ENCODE assay signal across 8 cellular contexts in the genomic region with DNA sequence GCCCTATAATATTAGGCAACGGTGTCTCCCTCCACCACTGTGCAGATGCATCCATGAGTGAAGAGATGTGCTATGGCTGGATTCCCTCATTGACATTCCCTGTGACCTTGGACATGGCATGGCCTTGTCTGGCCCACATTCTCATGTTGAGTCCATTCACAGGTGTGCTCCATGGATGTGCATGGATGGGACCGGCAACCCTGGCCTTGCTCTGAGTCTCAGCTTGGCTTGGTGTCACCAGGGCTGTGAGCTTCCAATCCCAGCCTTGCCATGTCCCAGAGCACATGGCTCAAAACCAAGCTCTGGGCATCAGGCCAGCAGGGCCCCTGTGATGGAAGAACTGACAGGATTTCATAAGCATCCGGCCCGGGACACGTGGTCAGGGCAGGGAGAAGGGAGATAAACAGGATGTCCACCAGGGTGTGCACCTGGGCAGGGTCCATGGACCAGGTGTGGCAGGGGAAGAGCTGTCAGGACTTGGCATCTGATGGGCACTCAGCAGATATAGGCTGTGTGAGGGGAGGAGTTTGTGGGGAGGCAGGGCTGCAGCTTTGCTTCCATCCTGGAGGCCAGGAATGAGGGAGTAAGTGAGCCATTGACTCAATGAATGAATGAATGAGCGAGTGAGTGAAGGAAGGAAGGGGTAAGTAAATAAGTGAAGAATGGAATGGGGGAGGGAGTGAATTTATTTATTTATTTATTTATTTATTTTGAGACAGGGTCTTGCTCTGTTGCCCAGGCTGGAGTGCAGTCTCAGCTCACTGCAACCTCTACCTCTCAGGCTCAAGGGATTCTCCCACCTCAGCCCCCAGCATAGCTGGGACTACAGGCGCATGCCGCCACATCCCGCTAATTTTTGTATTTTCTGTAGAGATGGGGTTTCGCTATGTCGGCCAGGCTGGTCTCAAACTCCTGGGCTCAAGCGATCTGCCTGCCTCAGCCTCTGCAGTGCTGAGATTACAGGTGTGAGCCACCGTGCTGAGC. TPM values are rescaled to one million over a fixed set of nuclear protein-coding genes. Genes with fewer than 3 reads are reported as not detected.
A peak's percentile ranks its signal among the peaks of the same experiment; 100 is the strongest.
DNase-seq lines count a peak whose midpoint lies in the region; ATAC-seq, FAIRE-seq and TF ChIP-seq lines count a peak whose summit lies in the region.

No MANE protein-coding gene starts in this region.

- no peak overlapping the region for H3K4me3 Mint-ChIP-seq in stimulated activated naive CD8-positive, alpha-beta T cell treated with anti-CD3 and anti-CD28 coated beads, Interleukin-15, Interleukin-2, amounts not matched to agents 100 ng/mL and 50 ng/mL, for 24 hours

- peaks cover 31 to 35% of the 10 kb centered on the region in 2 experiments; a peak in 4 of 5 replicates for H3K4me1 ChIP-seq in K562 (replicated peaks in 1 of 2; ENCODE audit: control insufficient read depth in 2 of 2, insufficient read depth in 2 of 2, low read length in 2 of 2)

- H3K9me1 ChIP-seq in K562 (ENCODE audit: control insufficient read depth, insufficient read depth, low read length): no peaks in the 10 kb centered on the region

- H3K27me3 ChIP-seq in K562 (ENCODE audit: control insufficient read depth in 2 of 2, insufficient read depth in 2 of 2, low read length in 2 of 2): no peaks in the 10 kb centered on the region

- H3K27ac ChIP-seq in K562 (ENCODE audit: extremely low read depth, low read depth, low read length): peak overlapping the region; percentile 70

- no peaks in the 10 kb centered on the region for H3K27me3 Mint-ChIP-seq in stimulated activated naive CD8-positive, alpha-beta T cell treated with anti-CD3 and anti-CD28 coated beads, Interleukin-15, Interleukin-2, amounts not matched to agents 100 ng/mL and 50 ng/mL, for 24 hours

- ATAC-seq in K562 (peak; percentile 61), GM19397 (IDR thresholded peaks at IDR 0.05; ENCODE audit: unreplicated experiment) (no peak), GM21528 (IDR thresholded peaks at IDR 0.05; ENCODE audit: low FRiP score, unreplicated experiment) (no peak)

- peak overlapping the region; percentile 26; the same call in 1 of the 2 replicates for H3K4me2 ChIP-seq in K562 (ENCODE audit: insufficient read depth, low read length)

- no peak for FAIRE-seq in K562 (lab: Jason Lieb, UNC)

- H3K79me2 ChIP-seq in K562 (ENCODE audit: control insufficient read depth, insufficient read depth, low read length): no peaks in the 10 kb centered on the region

- no peaks in the 10 kb centered on the region for H4K20me1 ChIP-seq in K562 (replicated peaks; ENCODE audit: control insufficient read depth, insufficient read depth, low read length)

- no peak overlapping the region for H3K4me3 ChIP-seq in Jurkat, Clone E6-1 (ENCODE audit: low read length)
- H3K4me3 ChIP-seq in K562: no peak overlapping the region

- H3K27ac Mint-ChIP-seq in stimulated activated naive CD8-positive, alpha-beta T cell treated with anti-CD3 and anti-CD28 coated beads, Interleukin-15, Interleukin-2, amounts not matched to agents 100 ng/mL and 50 ng/mL, for 24 hours: peak overlapping the region; percentile 37

- no peaks in the 10 kb centered on the region for H3K36me3 Mint-ChIP-seq in stimulated activated naive CD8-positive, alpha-beta T cell treated with anti-CD3 and anti-CD28 coated beads, Interleukin-15, Interleukin-2, amounts not matched to agents 100 ng/mL and 50 ng/mL, for 24 hours (ENCODE audit: low read depth)

- BruUV-seq in K562 (replicated peaks; lab: Mats Ljungman, UMichigan): no TSS peak

- peak; percentile 64 for TF ChIP-seq EP300 in K562 (IDR thresholded peaks at IDR 0.05; ENCODE audit: low read length)

- intact Hi-C loops in K562 (cut with micrococcal nuclease): no loop called here

- CTCF ChIA-PET in K562 (lab: Yijun Ruan, JAX; ENCODE audit: low intra/inter-chr PET ratio): no interaction called here

- peaks cover 30% of the 10 kb centered on the region for H3K4me1 Mint-ChIP-seq in stimulated activated naive CD8-positive, alpha-beta T cell treated with anti-CD3 and anti-CD28 coated beads, Interleukin-15, Interleukin-2, amounts not matched to agents 100 ng/mL and 50 ng/mL, for 24 hours (ENCODE audit: low read depth)

- peak; percentile 55 to 64 for TF ChIP-seq RAD21 in K562 (CRISPR knock-in tag; conservative IDR thresholded peaks at IDR 0.05 in 1 of 2, IDR thresholded peaks at IDR 0.05 in 1 of 2)

- in situ Hi-C loops in K562 (cut with MboI): no loop called here

- H2AFZ ChIP-seq in K562 (ENCODE audit: low read depth, low read length): 0 out of 2 replicates have a peak overlapping the region, but pooled peaks have one; percentile 49

- peak overlapping the region in 1 of 2 experiments; percentile 41; a peak in 2 of 4 replicates for H3K9ac ChIP-seq in K562 (ENCODE audit: insufficient read depth in 1 of 2, low read depth in 2 of 2, low read length in 2 of 2)

- no peaks in the 10 kb centered on the region for H3K36me3 ChIP-seq in K562 (ENCODE audit: control insufficient read depth, insufficient read depth, low read length)

- POLR2A ChIA-PET in K562 (lab: Yijun Ruan, JAX): interaction anchor here (0.6 to 3.3 kb wide), 13 partner anchors 8 to 169 kb away, joined by 3 to 23 read pairs (median 5); partner anchors contain the start of genes NRSN2 and TRIB3

- TF ChIP-seq POLR2A in K562 (conservative IDR thresholded peaks at IDR 0.05): no peak

- WGBS in K562 (ENCODE audit: insufficient coverage, low coverage, missing lambda C conversion rate): 46% methylated on average over 13 of the region's 13 CpGs

- no peaks in the 10 kb centered on the region for H3K9me3 Mint-ChIP-seq in stimulated activated naive CD8-positive, alpha-beta T cell treated with anti-CD3 and anti-CD28 coated beads, Interleukin-15, Interleukin-2, amounts not matched to agents 100 ng/mL and 50 ng/mL, for 24 hours

- TF ChIP-seq CTCF in K562 (IDR thresholded peaks at IDR 0.05 in 2 of 3, conservative IDR thresholded peaks at IDR 0.05 in 1 of 3; ENCODE audit: insufficient read depth in 2 of 3, low read depth in 1 of 3, low read length in 3 of 3): peak; percentile 32 to 43 (median 41); a peak in 4 of 6 replicates

- no peaks in the 10 kb centered on the region for H3K9me3 ChIP-seq in K562 (replicated peaks; ENCODE audit: control insufficient read depth, insufficient read depth, low read depth, low read length)

- DNase-seq in DMS79 (lab: John Stamatoyannopoulos, UW) (peak; percentile 83), RPMI8226 (peak; percentile 98), K562 (ENCODE audit: extremely low read depth in 1 of 4, low spot score in 3 of 4) (peak in 3 of 4 experiments; percentile 30 to 69 (median 51)), kidney tubule cell (ENCODE audit: low spot score) (peak; percentile 98)
- peak; percentile 32 for DNase-seq in Jurkat, Clone E6-1 (ENCODE audit: low read depth, low spot score)

RNA-seq across cellular contexts. Expression of gene NRSN2, which starts 15.7 kb away (rescaled TPM):
- polyA plus RNA-seq in Jurkat, Clone E6-1 (2012; ENCODE audit: insufficient read depth, insufficient read length): not detected
- total RNA-seq in K562 (2011; cell fraction: chromatin; rRNA removed; ENCODE audit: low replicate concordance): 9.8 and 24.5 TPM in 2 replicates
- 24.9 and 37.9 TPM in 2 replicates for total RNA-seq in K562 (2011; cell fraction: nucleolus; rRNA removed)
- total RNA-seq in K562 (2011; cell fraction: nucleoplasm; rRNA removed): 34.2 and 46.5 TPM in 2 replicates
- total RNA-seq in K562 (2014; rRNA removed): 11.1 and 21.5 TPM in 2 replicates
- 6.7 and 7.5 TPM in 2 replicates for total RNA-seq in K562 (2014; rRNA removed; fragmentation: Illumina TruSeq; extraction: Trizol)
- total RNA-seq in K562 (2015; rRNA removed; fragmentation: Illumina TruSeq; extraction: Trizol): 7.8 and 9.6 TPM in 2 replicates
- total RNA-seq in K562 (2021): 26.7 and 28.5 TPM in 2 replicates
- 13.1 and 37.5 TPM in 2 replicates for polyA plus RNA-seq in K562 (2011; rRNA removed)
- 54.0 and 57.8 TPM in 2 replicates for polyA plus RNA-seq in K562 (2011; cell fraction: cytosol; rRNA removed)
- 24.4 and 24.6 TPM in 2 replicates for polyA plus RNA-seq in K562 (2011; cell fraction: nucleus; rRNA removed)
- 21.9 and 37.5 TPM in 2 replicates for polyA plus RNA-seq in K562 (2012)
- 24.3 and 24.7 TPM in 2 replicates for polyA plus RNA-seq in K562 (2014; fragmentation: Illumina TruSeq; extraction: Trizol)
- 1 to 10 TPM; 7.9 to 8.3 TPM for polyA plus RNA-seq in K562 (2014; fragmentation: Nextera tagmentation; extraction: Ambion mirVana)
- polyA plus RNA-seq in K562 (2014; rRNA removed): 24.8 and 29.7 TPM in 2 replicates
- polyA minus RNA-seq in K562 (2011; rRNA and poly(A)+ RNA removed): 8.2 and 13.0 TPM in 2 replicates
- polyA minus RNA-seq in K562 (2011; cell fraction: cytosol; rRNA and poly(A)+ RNA removed): 14.1 and 27.3 TPM in 2 replicates
- 5.0 and 5.7 TPM in 2 replicates for polyA minus RNA-seq in K562 (2011; cell fraction: nucleus; rRNA and poly(A)+ RNA removed)

RNA-seq across cellular contexts. Expression of gene TRIB3, which starts 18.0 kb away (rescaled TPM):
- polyA plus RNA-seq in Jurkat, Clone E6-1 (2012; ENCODE audit: insufficient read depth, insufficient read length): 19.0 TPM
- total RNA-seq in K562 (2011; cell fraction: chromatin; rRNA removed; ENCODE audit: low replicate concordance): 20.3 and 47.6 TPM in 2 replicates
- 45.7 and 51.3 TPM in 2 replicates for total RNA-seq in K562 (2011; cell fraction: nucleolus; rRNA removed)
- total RNA-seq in K562 (2011; cell fraction: nucleoplasm; rRNA removed): 38.2 and 39.5 TPM in 2 replicates
- total RNA-seq in K562 (2014; rRNA removed): 113 and 114 TPM in 2 replicates
- 43.5 and 47.4 TPM in 2 replicates for total RNA-seq in K562 (2014; rRNA removed; fragmentation: Illumina TruSeq; extraction: Trizol)
- 22.1 and 23.0 TPM in 2 replicates for total RNA-seq in K562 (2015; rRNA removed; fragmentation: Illumina TruSeq; extraction: Trizol)
- total RNA-seq in K562 (2021): 102 and 110 TPM in 2 replicates
- polyA plus RNA-seq in K562 (2011; rRNA removed): 44.4 and 114 TPM in 2 replicates
- polyA plus RNA-seq in K562 (2011; cell fraction: cytosol; rRNA removed): 105 and 109 TPM in 2 replicates
- 42.6 and 66.5 TPM in 2 replicates for polyA plus RNA-seq in K562 (2011; cell fraction: nucleus; rRNA removed)
- polyA plus RNA-seq in K562 (2012): 40.1 and 401 TPM in 2 replicates
- 55.3 and 78.6 TPM in 2 replicates for polyA plus RNA-seq in K562 (2014; fragmentation: Illumina TruSeq; extraction: Trizol)
- polyA plus RNA-seq in K562 (2014; fragmentation: Nextera tagmentation; extraction: Ambion mirVana): 10 to 100 TPM; 12.1 to 14.9 TPM
- 78.8 and 80.6 TPM in 2 replicates for polyA plus RNA-seq in K562 (2014; rRNA removed)
- 33.3 and 53.8 TPM in 2 replicates for polyA minus RNA-seq in K562 (2011; rRNA and poly(A)+ RNA removed)
- 37.2 and 88.9 TPM in 2 replicates for polyA minus RNA-seq in K562 (2011; cell fraction: cytosol; rRNA and poly(A)+ RNA removed)
- 9.7 and 26.4 TPM in 2 replicates for polyA minus RNA-seq in K562 (2011; cell fraction: nucleus; rRNA and poly(A)+ RNA removed)

RNA-seq across cellular contexts. Expression of gene SOX12, which starts 37.2 kb away (rescaled TPM):
- 18.5 TPM for polyA plus RNA-seq in Jurkat, Clone E6-1 (2012; ENCODE audit: insufficient read depth, insufficient read length)
- total RNA-seq in K562 (2011; cell fraction: chromatin; rRNA removed; ENCODE audit: low replicate concordance): 5.5 and 9.5 TPM in 2 replicates
- 8.4 and 9.8 TPM in 2 replicates for total RNA-seq in K562 (2011; cell fraction: nucleolus; rRNA removed)
- total RNA-seq in K562 (2011; cell fraction: nucleoplasm; rRNA removed): 8.9 and 11.8 TPM in 2 replicates
- total RNA-seq in K562 (2014; rRNA removed) (6.5 and 9.2 TPM in 2 replicates), K562 (2014; rRNA removed; fragmentation: Illumina TruSeq; extraction: Trizol) (1.3 and 1.4 TPM in 2 replicates), K562 (2015; rRNA removed; fragmentation: Illumina TruSeq; extraction: Trizol) (2.6 and 2.8 TPM in 2 replicates), K562 (2021) (26.1 and 26.3 TPM in 2 replicates)
- polyA plus RNA-seq in K562 (2011; rRNA removed) (1.8 and 3.5 TPM in 2 replicates), K562 (2014; fragmentation: Illumina TruSeq; extraction: Trizol) (6.7 and 7.4 TPM in 2 replicates), K562 (2014; fragmentation: Nextera tagmentation; extraction: Ambion mirVana) (under 1 TPM; 0.42 to 0.48 TPM), K562 (2014; rRNA removed) (6.7 and 9.6 TPM in 2 replicates)
- 2.4 and 2.8 TPM in 2 replicates for polyA plus RNA-seq in K562 (2011; cell fraction: cytosol; rRNA removed)
- polyA plus RNA-seq in K562 (2011; cell fraction: nucleus; rRNA removed): 9.5 and 9.7 TPM in 2 replicates
- 13.7 and 13.9 TPM in 2 replicates for polyA plus RNA-seq in K562 (2012)
- polyA minus RNA-seq in K562 (2011; rRNA and poly(A)+ RNA removed): 2.0 and 2.9 TPM in 2 replicates
- 4.7 and 7.1 TPM in 2 replicates for polyA minus RNA-seq in K562 (2011; cell fraction: cytosol; rRNA and poly(A)+ RNA removed)
- 2.7 and 5.2 TPM in 2 replicates for polyA minus RNA-seq in K562 (2011; cell fraction: nucleus; rRNA and poly(A)+ RNA removed)

RNA-seq across cellular contexts. Expression of gene RBCK1, which starts 45.5 kb away (rescaled TPM):
- polyA plus RNA-seq in Jurkat, Clone E6-1 (2012; ENCODE audit: insufficient read depth, insufficient read length): 112 TPM
- 91.7 and 117 TPM in 2 replicates for total RNA-seq in K562 (2011; cell fraction: chromatin; rRNA removed; ENCODE audit: low replicate concordance)
- total RNA-seq in K562 (2011; cell fraction: nucleolus; rRNA removed): 53.4 and 61.7 TPM in 2 replicates
- total RNA-seq in K562 (2011; cell fraction: nucleoplasm; rRNA removed): 62.0 and 75.0 TPM in 2 replicates
- total RNA-seq in K562 (2014; rRNA removed) (46.1 and 58.1 TPM in 2 replicates), K562 (2014; rRNA removed; fragmentation: Illumina TruSeq; extraction: Trizol) (18.4 and 22.1 TPM in 2 replicates), K562 (2015; rRNA removed; fragmentation: Illumina TruSeq; extraction: Trizol) (18.0 and 19.3 TPM in 2 replicates), K562 (2021) (51.7 and 54.2 TPM in 2 replicates)
- polyA plus RNA-seq in K562 (2011; rRNA removed) (37.6 and 58.2 TPM in 2 replicates), K562 (2014; fragmentation: Illumina TruSeq; extraction: Trizol) (26.5 and 37.1 TPM in 2 replicates), K562 (2014; fragmentation: Nextera tagmentation; extraction: Ambion mirVana) (1 to 10 TPM; 5.9 to 8.3 TPM), K562 (2014; rRNA removed) (52.7 and 59.3 TPM in 2 replicates)
- polyA plus RNA-seq in K562 (2011; cell fraction: cytosol; rRNA removed): 41.1 and 50.2 TPM in 2 replicates
- polyA plus RNA-seq in K562 (2011; cell fraction: nucleus; rRNA removed): 71.7 and 92.4 TPM in 2 replicates
- 38.5 and 194 TPM in 2 replicates for polyA plus RNA-seq in K562 (2012)
- polyA minus RNA-seq in K562 (2011; rRNA and poly(A)+ RNA removed): 16.0 and 22.1 TPM in 2 replicates
- polyA minus RNA-seq in K562 (2011; cell fraction: cytosol; rRNA and poly(A)+ RNA removed): 16.1 and 28.0 TPM in 2 replicates
- 15.3 and 29.2 TPM in 2 replicates for polyA minus RNA-seq in K562 (2011; cell fraction: nucleus; rRNA and poly(A)+ RNA removed)

Comparison
In these comparisons a context has a peak if more than half of its experiments do, and no peak if none do; other contexts are left out.
1. DNase-seq: peak in every context shown above with its lines; median percentile 98 in RPMI8226; 98 in kidney tubule cell; 83 in DMS79; 51 in K562; 32 in Jurkat, Clone E6-1.